ENCODE assay signal across 13 cellular contexts in the genomic region with DNA sequence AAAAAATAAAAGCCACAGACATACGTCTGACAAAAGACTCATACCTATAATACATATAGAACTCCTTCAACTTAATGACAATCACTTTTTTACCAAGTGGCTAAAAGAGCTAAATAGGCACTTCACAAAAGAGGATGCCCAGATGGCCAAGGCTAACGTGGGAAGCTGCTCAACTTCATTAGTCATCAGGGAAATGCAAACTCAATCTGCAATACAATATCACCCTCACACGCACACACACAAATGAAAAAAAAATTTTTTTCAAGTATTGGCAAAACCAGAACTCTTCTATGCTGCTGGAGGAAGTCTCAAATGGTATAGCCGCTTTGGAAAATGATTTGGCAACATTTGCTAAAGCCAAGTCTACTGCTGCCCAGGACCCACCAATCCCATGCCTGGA. TPM values are rescaled to one million over a fixed set of nuclear protein-coding genes. Genes with fewer than 3 reads are reported as not detected.
DNase-seq lines count a peak whose midpoint lies in the region; ATAC-seq, FAIRE-seq and TF ChIP-seq lines count a peak whose summit lies in the region.
"Had no signal": no experiment of that assay in that cellular context is flagged by ENCODE, and none has a peak within 500 bp of the region (broad histone marks: within the 10 kb centered on the region; RNA-seq: fewer than 3 reads in every experiment).

No MANE protein-coding gene starts in this region.

- H3K27me3 ChIP-seq in RWPE2 (ENCODE audit: insufficient read depth, poor library complexity, severe bottlenecking) = no peaks in the 10 kb centered on the region
- H3K27me3 ChIP-seq in breast epithelium = no peaks in the 10 kb centered on the region
- H3K27me3 ChIP-seq: BLaER1 had no signal

- H3K4me3 Mint-ChIP-seq in CD14-positive monocyte (no peak overlapping the region), HFFc6 (no peak overlapping the region)
- H3K4me3 Mint-ChIP-seq: activated CD8-positive, alpha-beta T cell treated with anti-CD3 and anti-CD28 coated beads, Interleukin-2, amount 10 ng/mL, durations not matched to agents 7 days and 5 days; activated T-helper 17 cell treated with anti-CD3 and anti-CD28 coated beads, Interleukin-2, amount 50 U/mL, for 72 hours had no signal

- H3K4me3 ChIP-seq in RWPE2 (ENCODE audit: severe bottlenecking) (no peak overlapping the region), foreskin fibroblast (ENCODE audit: low read depth in 1 of 2, low read length in 2 of 2) (no peak overlapping the region), breast epithelium (no peak overlapping the region)
- H3K4me3 ChIP-seq: BLaER1, left ventricle myocardium inferior had no signal

- DNase-seq in CD14-positive monocyte (ENCODE audit: low spot score) (no peak), HFFc6 (peak; percentile 33), RWPE2 (ENCODE audit: low spot score) (no peak), foreskin fibroblast (peak; percentile 56 to 75), breast epithelium (ENCODE audit: low spot score in 2 of 2) (no peak), NCI-H1417 treated with DMSO at 0.1 percent for 48 hours (lab: John Stamatoyannopoulos, UW) (no peak), erythroblast (lab: John Stamatoyannopoulos, UW) (no peak), GM19239 (ENCODE audit: insufficient read length, low spot score) (no peak)
- DNase-seq: activated CD8-positive, alpha-beta T cell treated with anti-CD3 and anti-CD28 coated beads, Interleukin-2, amount 10 ng/mL, durations not matched to agents 7 days and 5 days; left ventricle myocardium inferior; stimulated activated naive CD4-positive, alpha-beta T cell treated with Interleukin-2 at 50 U/mL for 16 hours had no signal

- H3K36me3 ChIP-seq in RWPE2 (ENCODE audit: low read depth) (no peaks in the 10 kb centered on the region), breast epithelium (no peaks in the 10 kb centered on the region)
- H3K36me3 ChIP-seq: left ventricle myocardium inferior had no signal

- FAIRE-seq in GM19239 (lab: Jason Lieb, UNC) = no peak

- H3K9me3 Mint-ChIP-seq in CD14-positive monocyte (peaks cover 5 to 11% (median 8%) of the 10 kb centered on the region in 7 donors), HFFc6 (no peaks in the 10 kb centered on the region)

- H3K27ac ChIP-seq in RWPE2 (ENCODE audit: poor library complexity, severe bottlenecking) (no peak overlapping the region), breast epithelium (no peak overlapping the region)
- H3K27ac ChIP-seq: BLaER1, left ventricle myocardium inferior had no signal

- intact Hi-C loops in CD14-positive monocyte (cut with micrococcal nuclease) (no loop called here), breast epithelium (cut with DNase I; ENCODE audit: low total_unique reads) (no loop called here)

- no peak for TF ChIP-seq POLR2A in breast epithelium (IDR thresholded peaks at IDR 0.05)
- TF ChIP-seq POLR2A in erythroblast (IDR thresholded peaks at IDR 0.05; ENCODE audit: low read length) = no peak

- H3K4me1 ChIP-seq in RWPE2 (ENCODE audit: insufficient read depth, poor library complexity, severe bottlenecking) (no peaks in the 10 kb centered on the region), breast epithelium (no peaks in the 10 kb centered on the region)
- H3K4me1 ChIP-seq: left ventricle myocardium inferior had no signal

- H3K36me3 Mint-ChIP-seq in CD14-positive monocyte (peaks cover 0 to 3% of the 10 kb centered on the region in 2 donors), HFFc6 (ENCODE audit: low read depth) (no peaks in the 10 kb centered on the region)

- H3K27ac Mint-ChIP-seq in CD14-positive monocyte (peak overlapping the region in 4 of 7 donors; percentile 30 to 56 (median 34)), HFFc6 (no peak overlapping the region)
- H3K27ac Mint-ChIP-seq: activated CD8-positive, alpha-beta T cell treated with anti-CD3 and anti-CD28 coated beads, Interleukin-2, amount 10 ng/mL, durations not matched to agents 7 days and 5 days; activated T-helper 17 cell treated with anti-CD3 and anti-CD28 coated beads, Interleukin-2, amount 50 U/mL, for 72 hours had no signal

- H3K27me3 Mint-ChIP-seq in CD14-positive monocyte (ENCODE audit: low read depth in 3 of 3) (peaks cover 0 to 6% (median 4%) of the 10 kb centered on the region in 3 donors), HFFc6 (ENCODE audit: insufficient read depth) (no peaks in the 10 kb centered on the region)
- H3K27me3 Mint-ChIP-seq: activated T-helper 17 cell treated with anti-CD3 and anti-CD28 coated beads, Interleukin-2, amount 50 U/mL, for 72 hours had no signal

- TF ChIP-seq CTCF in CD14-positive monocyte (IDR thresholded peaks at IDR 0.05) (no peak), HFFc6 (IDR thresholded peaks at IDR 0.05) (no peak), RWPE2 (IDR thresholded peaks at IDR 0.05; ENCODE audit: poor library complexity, severe bottlenecking) (no peak), foreskin fibroblast (IDR thresholded peaks at IDR 0.05; ENCODE audit: low read depth, low read length) (no peak), breast epithelium (IDR thresholded peaks at IDR 0.05) (no peak)

- H3K9me3 ChIP-seq in RWPE2 (ENCODE audit: severe bottlenecking) (no peaks in the 10 kb centered on the region), breast epithelium (peaks cover 0 to 4% of the 10 kb centered on the region in 2 donors)

- H3K4me1 Mint-ChIP-seq in CD14-positive monocyte (peaks cover 33% of the 10 kb centered on the region), HFFc6 (ENCODE audit: low read depth) (peaks cover 20% of the 10 kb centered on the region)

- peak; percentile 60; the same call in 2 of the 3 replicates for ATAC-seq in RWPE2 (ENCODE audit: low read depth)
- ATAC-seq: activated CD8-positive, alpha-beta T cell treated with anti-CD3 and anti-CD28 coated beads, Interleukin-2, amount 10 ng/mL, durations not matched to agents 7 days and 5 days; activated T-helper 17 cell treated with anti-CD3 and anti-CD28 coated beads, Interleukin-2, amount 50 U/mL, for 72 hours had no signal

RNA-seq across cellular contexts. Expression of gene DNMT1, which starts 14.6 kb away (rescaled TPM):
- 10 to 100 TPM; 17.6 to 19.0 TPM for polyA plus RNA-seq in CD14-positive monocyte
- total RNA-seq in HFFc6 (2021; fragmentation: NEBNext Ultra II Directional; extraction: Animal tissue kit (Norgen Biotek cat#: 25700)) = 100 to 1,000 TPM in 5 of 6 experiments, 10 to 100 TPM in 1; 74.5 to 135 (median 125) TPM
- total RNA-seq in breast epithelium = 10 to 100 TPM; 30.6 to 55.1 (median 55.0) TPM

RNA-seq across cellular contexts. Expression of gene S1PR2, which starts 21.8 kb away (rescaled TPM):
- under 1 TPM; 0.40 to 0.55 TPM for polyA plus RNA-seq in CD14-positive monocyte
- total RNA-seq in HFFc6 (2021; fragmentation: NEBNext Ultra II Directional; extraction: Animal tissue kit (Norgen Biotek cat#: 25700)) = 10 to 100 TPM; 16.8 to 22.0 (median 20.5) TPM
- total RNA-seq in breast epithelium = 10 to 100 TPM in 2 of 3 donors, 1 to 10 TPM in 1; 6.1 to 18.4 (median 13.1) TPM

RNA-seq across cellular contexts. Expression of gene MRPL4, which starts 42.7 kb away (rescaled TPM):
- 10 to 100 TPM; 20.4 to 22.7 TPM for polyA plus RNA-seq in CD14-positive monocyte
- total RNA-seq in HFFc6 (2021; fragmentation: NEBNext Ultra II Directional; extraction: Animal tissue kit (Norgen Biotek cat#: 25700)) = 10 to 100 TPM; 69.5 to 83.0 (median 72.0) TPM
- 10 to 100 TPM; 40.2 to 57.7 (median 52.7) TPM for total RNA-seq in breast epithelium

Comparison
In these comparisons a context has a peak if more than half of its experiments do, and no peak if none do; other contexts are left out.
1. DNase-seq: peak in HFFc6 (single experiment) and foreskin fibroblast (2 of 2); none in CD14-positive monocyte (single experiment), RWPE2 (single experiment), breast epithelium (0 of 2), NCI-H1417 treated with DMSO at 0.1 percent for 48 hours (single experiment), erythroblast (0 of 2) and GM19239 (single experiment).